In genomic region chr5:6849569-6849968, GRCh38 we compare ENCODE assay signal across 17 cellular contexts.
DNase-seq lines count a peak whose midpoint lies in the region; ATAC-seq and TF ChIP-seq lines count a peak whose summit lies in the region.
"Had no signal": no experiment of that assay in that cellular context is flagged by ENCODE, and none has a peak within 500 bp of the region (broad histone marks: within the 10 kb centered on the region; RNA-seq: fewer than 3 reads in every experiment).

No MANE protein-coding gene starts in this region.

- no peak overlapping the region for H3K27ac Mint-ChIP-seq in activated CD8-positive, alpha-beta memory T cell treated with anti-CD3 and anti-CD28 coated beads, Interleukin-2, amount 10 ng/mL, durations not matched to agents 7 days and 5 days

- DNase-seq in activated CD8-positive, alpha-beta memory T cell treated with anti-CD3 and anti-CD28 coated beads, Interleukin-2, amount 10 ng/mL, durations not matched to agents 7 days and 5 days = peak; percentile 48
- DNase-seq in activated CD8-positive, alpha-beta memory T cell treated with anti-CD3 and anti-CD28 coated beads, Interleukin-2, amount 50 U/mL, for 48 hours = no peak
- peak; percentile 3 for DNase-seq in EH (ENCODE audit: low read depth)
- DNase-seq in RKO (ENCODE audit: low spot score) = peak; percentile 51
- DNase-seq in middle frontal gyrus (ENCODE audit: extremely low spot score, low spot score) = peak; percentile 43
- DNase-seq in erythroblast (lab: John Stamatoyannopoulos, UW) = no peak
- no peak for DNase-seq in NCI-H82 treated with DMSO at 0.1 percent for 48 hours (lab: John Stamatoyannopoulos, UW; ENCODE audit: unreplicated experiment)
- DNase-seq: DMS79 treated with DMSO at 0.1 percent for 48 hours; GOT3; left lung; NCI-H1694; NCI-H446; SIG-M5; stimulated activated naive CD4-positive, alpha-beta T cell treated with Interleukin-2 at 50 U/mL for 16 hours; upper lobe of right lung had no signal

- TF ChIP-seq POLR2A in erythroblast (IDR thresholded peaks at IDR 0.05; ENCODE audit: low read length) = no peak

- CTCF ChIA-PET in activated CD8-positive, alpha-beta memory T cell treated with anti-CD3 and anti-CD28 coated beads, Interleukin-2, amount 10 ng/mL, durations not matched to agents 7 days and 5 days (lab: Charles Lee) = no interaction called here

- peaks cover 7% of the 10 kb centered on the region for H3K4me1 Mint-ChIP-seq in activated CD8-positive, alpha-beta memory T cell treated with anti-CD3 and anti-CD28 coated beads, Interleukin-2, amount 10 ng/mL, durations not matched to agents 7 days and 5 days

- peaks cover 4% of the 10 kb centered on the region for H3K27me3 Mint-ChIP-seq in activated CD8-positive, alpha-beta memory T cell treated with anti-CD3 and anti-CD28 coated beads, Interleukin-2, amount 10 ng/mL, durations not matched to agents 7 days and 5 days

- no peaks in the 10 kb centered on the region for H3K36me3 Mint-ChIP-seq in activated CD8-positive, alpha-beta memory T cell treated with anti-CD3 and anti-CD28 coated beads, Interleukin-2, amount 10 ng/mL, durations not matched to agents 7 days and 5 days

- no peak overlapping the region for H3K4me3 Mint-ChIP-seq in activated CD8-positive, alpha-beta memory T cell treated with anti-CD3 and anti-CD28 coated beads, Interleukin-2, amount 10 ng/mL, durations not matched to agents 7 days and 5 days
- H3K4me3 Mint-ChIP-seq: CD4-positive, alpha-beta memory T cell had no signal

- H3K9me3 Mint-ChIP-seq in activated CD8-positive, alpha-beta memory T cell treated with anti-CD3 and anti-CD28 coated beads, Interleukin-2, amount 10 ng/mL, durations not matched to agents 7 days and 5 days (ENCODE audit: low read depth) = peaks cover 10% of the 10 kb centered on the region

- ATAC-seq in activated CD8-positive, alpha-beta memory T cell treated with anti-CD3 and anti-CD28 coated beads, Interleukin-2, amount 10 ng/mL, durations not matched to agents 7 days and 5 days = peak; percentile 66
- ATAC-seq in esophagus mucosa = no peak
- ATAC-seq: left lung, upper lobe of right lung had no signal

Comparison
In these comparisons a context has a peak if more than half of its experiments do, and no peak if none do; other contexts are left out.
1. DNase-seq: peak in activated CD8-positive, alpha-beta memory T cell treated with anti-CD3 and anti-CD28 coated beads, Interleukin-2, amount 10 ng/mL, durations not matched to agents 7 days and 5 days (single experiment), EH (single experiment), RKO (single experiment) and middle frontal gyrus (single experiment); none in activated CD8-positive, alpha-beta memory T cell treated with anti-CD3 and anti-CD28 coated beads, Interleukin-2, amount 50 U/mL, for 48 hours (single experiment), erythroblast (0 of 2) and NCI-H82 treated with DMSO at 0.1 percent for 48 hours (single experiment).